ENCODE assay signal across 29 cellular contexts in the genomic region with DNA sequence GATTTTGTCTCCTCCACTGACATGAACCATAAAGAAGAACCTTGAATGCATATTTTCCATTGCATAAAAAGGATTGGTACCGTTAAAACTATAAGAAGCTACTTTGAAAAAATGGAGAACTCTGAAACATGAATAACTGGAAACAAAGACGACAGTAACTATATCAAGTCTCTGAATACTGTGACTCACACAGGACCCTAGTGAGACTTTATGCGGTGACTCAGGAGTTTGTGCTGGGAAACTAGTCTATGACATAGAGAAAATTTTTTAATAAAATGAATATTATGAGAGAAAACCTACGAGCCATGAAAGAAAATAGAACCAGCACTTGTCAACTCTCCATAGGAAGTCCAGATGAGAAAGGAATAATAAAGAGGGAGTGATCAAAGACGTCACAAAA.
"Had no signal": no experiment of that assay in that cellular context is flagged by ENCODE, and none has a peak within 500 bp of the region (broad histone marks: within the 10 kb centered on the region; RNA-seq: fewer than 3 reads in every experiment).

No MANE protein-coding gene starts in this region.

- H3K4me1 Mint-ChIP-seq: activated CD8-positive, alpha-beta memory T cell treated with anti-CD3 and anti-CD28 coated beads, Interleukin-2, amount 10 ng/mL, durations not matched to agents 7 days and 5 days; activated naive CD8-positive, alpha-beta T cell treated with anti-CD3 and anti-CD28 coated beads for 36 hours; natural killer cell; neural progenitor cell; WTC11 had no signal

- H3K27me3 Mint-ChIP-seq: activated CD8-positive, alpha-beta memory T cell treated with anti-CD3 and anti-CD28 coated beads, Interleukin-2, amount 10 ng/mL, durations not matched to agents 7 days and 5 days; activated naive CD8-positive, alpha-beta T cell treated with anti-CD3 and anti-CD28 coated beads for 36 hours; brain; dendritic cell treated with granulocyte-macrophage colony-stimulating factor and Interleukin-4, amounts not matched to agents 40 ng/mL and 50 ng/mL, for 4 days had no signal

- H3K27ac ChIP-seq: adrenal gland, esophagus muscularis mucosa, foreskin keratinocyte, heart right ventricle, left lung, lower lobe of right lung, neural progenitor cell, right lobe of liver, testis, transverse colon had no signal

- H3K9ac ChIP-seq: neural progenitor cell had no signal

- H3K36me3 Mint-ChIP-seq: activated CD8-positive, alpha-beta memory T cell treated with anti-CD3 and anti-CD28 coated beads, Interleukin-2, amount 10 ng/mL, durations not matched to agents 7 days and 5 days; activated naive CD8-positive, alpha-beta T cell treated with anti-CD3 and anti-CD28 coated beads for 36 hours; brain; natural killer cell; neural progenitor cell; WTC11 had no signal

- H3K4me3 ChIP-seq: adrenal gland, esophagus muscularis mucosa, heart right ventricle, left lung, lower lobe of right lung, neural progenitor cell, right lobe of liver, testis, transverse colon had no signal

- H3K9me3 Mint-ChIP-seq: activated naive CD8-positive, alpha-beta T cell treated with anti-CD3 and anti-CD28 coated beads for 36 hours; dendritic cell treated with granulocyte-macrophage colony-stimulating factor and Interleukin-4, amounts not matched to agents 40 ng/mL and 50 ng/mL, for 4 days; endodermal cell; natural killer cell; neural progenitor cell; T-helper 1 cell treated with Interleukin-12 subunit alpha and Interleukin-12 subunit beta and Interleukin-4 antibody, amounts not matched to agents 30 μg/mL and 1 μg/mL, for 36 hours had no signal

- ATAC-seq: activated CD8-positive, alpha-beta memory T cell treated with anti-CD3 and anti-CD28 coated beads, Interleukin-2, amount 10 ng/mL, durations not matched to agents 7 days and 5 days; activated CD8-positive, alpha-beta T cell treated with anti-CD3 and anti-CD28 coated beads, Interleukin-2, amount 10 ng/mL, durations not matched to agents 7 days and 5 days; foreskin keratinocyte; heart right ventricle; left lung; lower lobe of right lung; natural killer cell; right lobe of liver; stimulated activated naive CD8-positive, alpha-beta T cell treated with anti-CD3 and anti-CD28 coated beads, Interleukin-15, Interleukin-2, amounts not matched to agents 100 U/mL and 50 U/mL, for 24 hours had no signal

- H3K4me2 ChIP-seq: neural progenitor cell had no signal

- H2AFZ ChIP-seq: neural progenitor cell had no signal

- H3K4me1 ChIP-seq: adrenal gland, esophagus muscularis mucosa, foreskin keratinocyte, heart right ventricle, left lung, lower lobe of right lung, neural progenitor cell, testis, transverse colon had no signal

- H3K9me3 ChIP-seq: adrenal gland, esophagus muscularis mucosa, heart right ventricle, left lung, lower lobe of right lung, right lobe of liver, testis had no signal

- H3K27ac Mint-ChIP-seq: activated CD8-positive, alpha-beta memory T cell treated with anti-CD3 and anti-CD28 coated beads, Interleukin-2, amount 10 ng/mL, durations not matched to agents 7 days and 5 days; activated CD8-positive, alpha-beta T cell treated with anti-CD3 and anti-CD28 coated beads, Interleukin-2, amount 10 ng/mL, durations not matched to agents 7 days and 5 days; activated naive CD8-positive, alpha-beta T cell treated with anti-CD3 and anti-CD28 coated beads for 36 hours; dendritic cell treated with granulocyte-macrophage colony-stimulating factor and Interleukin-4, amounts not matched to agents 40 ng/mL and 50 ng/mL, for 4 days; endodermal cell; natural killer cell; neural progenitor cell; T-helper 1 cell treated with Interleukin-12 subunit alpha and Interleukin-12 subunit beta and Interleukin-4 antibody, amounts not matched to agents 30 μg/mL and 1 μg/mL, for 36 hours; WTC11 had no signal

- H3K27me3 ChIP-seq: adrenal gland, esophagus muscularis mucosa, foreskin keratinocyte, heart right ventricle, left lung, neural progenitor cell, right lobe of liver, testis, transverse colon had no signal

- H3K36me3 ChIP-seq: adrenal gland, esophagus muscularis mucosa, heart right ventricle, left lung, lower lobe of right lung, neural progenitor cell, right lobe of liver, transverse colon had no signal

- H3K4me3 Mint-ChIP-seq: activated CD8-positive, alpha-beta memory T cell treated with anti-CD3 and anti-CD28 coated beads, Interleukin-2, amount 10 ng/mL, durations not matched to agents 7 days and 5 days; activated CD8-positive, alpha-beta T cell treated with anti-CD3 and anti-CD28 coated beads, Interleukin-2, amount 10 ng/mL, durations not matched to agents 7 days and 5 days; activated naive CD8-positive, alpha-beta T cell treated with anti-CD3 and anti-CD28 coated beads for 36 hours; brain; dendritic cell treated with granulocyte-macrophage colony-stimulating factor and Interleukin-4, amounts not matched to agents 40 ng/mL and 50 ng/mL, for 4 days; endodermal cell; natural killer cell; neural progenitor cell; T-helper 1 cell treated with Interleukin-12 subunit alpha and Interleukin-12 subunit beta and Interleukin-4 antibody, amounts not matched to agents 30 μg/mL and 1 μg/mL, for 36 hours; WTC11 had no signal

- DNase-seq: activated CD4-positive, alpha-beta T cell treated with anti-CD3 and anti-CD28 coated beads for 1 hour; activated CD8-positive, alpha-beta memory T cell treated with anti-CD3 and anti-CD28 coated beads, Interleukin-2, amount 10 ng/mL, durations not matched to agents 7 days and 5 days; activated CD8-positive, alpha-beta T cell treated with anti-CD3 and anti-CD28 coated beads, Interleukin-2, amount 10 ng/mL, durations not matched to agents 7 days and 5 days; activated naive CD4-positive, alpha-beta T cell; activated naive CD8-positive, alpha-beta T cell treated with anti-CD3 and anti-CD28 coated beads for 36 hours; activated T-cell treated with anti-CD3 and anti-CD28 coated beads, Interleukin-2, amount 50 U/mL, for 48 hours; adrenal gland; aorta; heart right ventricle; left lung; lower lobe of right lung; natural killer cell; occipital lobe; stimulated activated CD4-positive, alpha-beta T cell treated with anti-CD3 and anti-CD28 coated beads, Interleukin-12 subunit alpha, Interleukin-12 subunit beta, amount 100 ng/mL, for 4 hours; stimulated activated CD4-positive, alpha-beta T cell treated with anti-CD3 and anti-CD28 coated beads, Interleukin-4, amount 100 ng/mL, for 1 hour; stimulated activated naive CD8-positive, alpha-beta T cell treated with anti-CD3 and anti-CD28 coated beads, Interleukin-15, Interleukin-2, amounts not matched to agents 100 U/mL and 50 U/mL, for 24 hours; SW 1271; T-helper 9 cell; testis; transverse colon had no signal
